19 cellular contexts compared by ENCODE assay signal in genomic region chr22:44555597-44555996, GRCh38.
"Had no signal": no experiment of that assay in that cellular context is flagged by ENCODE, and none has a peak within 500 bp of the region (broad histone marks: within the 10 kb centered on the region; RNA-seq: fewer than 3 reads in every experiment).

No MANE protein-coding gene starts in this region.

- H3K9ac ChIP-seq: KMS-11, SK-N-SH had no signal

- H3K27ac ChIP-seq: HL-60, KMS-11 had no signal

- DNase-seq: Kasumi-1, MM.1S, NCI-H1092 treated with DMSO at 0.1 percent for 48 hours, NCI-H1436, NCI-H187, NCI-H2029, NCI-H2081 treated with DMSO at 0.1 percent for 48 hours, NCI-H2171, NCI-H226, NCI-H446, NCI-H510A, NCI-H524 treated with DMSO at 0.1 percent for 48 hours, NCI-H69, NCI-H774, Right ventricle myocardium superior, RPMI8226, SK-N-SH had no signal

- H3K9me3 ChIP-seq: SK-N-SH had no signal

- H3K4me2 ChIP-seq: KMS-11, SK-N-SH had no signal
